Comparison of ENCODE assay signal across 36 cellular contexts in the genomic region with DNA sequence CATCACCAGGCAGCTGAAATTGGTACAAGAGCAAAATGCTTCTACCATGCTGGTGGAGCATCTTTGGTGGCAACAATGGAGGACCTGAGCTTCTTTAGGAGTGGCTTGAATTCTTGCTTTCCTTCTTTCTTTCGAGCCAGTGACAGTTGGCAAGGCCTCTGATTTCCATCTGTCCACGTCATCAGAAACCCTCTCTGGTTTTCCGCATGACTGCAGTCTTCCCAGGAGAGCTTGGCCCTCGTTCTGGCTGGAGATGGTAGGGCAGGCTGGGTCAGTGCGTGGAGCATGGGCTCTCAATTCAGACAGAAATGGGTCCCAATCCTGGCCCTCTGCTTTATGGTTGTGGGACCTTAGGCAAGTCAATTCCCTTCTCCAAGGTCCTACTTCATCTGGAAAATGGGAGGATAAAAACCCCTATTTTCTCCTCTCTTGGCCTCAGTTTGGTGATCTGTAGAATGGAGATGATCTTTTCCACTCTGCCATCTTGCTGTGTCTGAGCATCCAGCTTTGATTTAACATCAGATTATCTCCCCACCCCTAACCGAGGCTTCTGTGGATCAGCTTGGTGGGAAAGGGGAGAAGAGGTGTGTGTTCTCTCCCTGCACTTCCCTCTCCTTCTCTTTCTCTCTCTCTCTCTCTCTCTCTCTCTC. TPM values are rescaled to one million over a fixed set of nuclear protein-coding genes. Genes with fewer than 3 reads are reported as not detected.
DNase-seq lines count a peak whose midpoint lies in the region; ATAC-seq and TF ChIP-seq lines count a peak whose summit lies in the region.
"Had no signal": no experiment of that assay in that cellular context is flagged by ENCODE, and none has a peak within 500 bp of the region (broad histone marks: within the 10 kb centered on the region; RNA-seq: fewer than 3 reads in every experiment).

No MANE protein-coding gene starts in this region.

- H3K4me3 ChIP-seq in BLaER1 (no peak overlapping the region), PC-9 (no peak overlapping the region), psoas muscle (no peak overlapping the region)
- H3K4me3 ChIP-seq: cardiac muscle cell, gastroesophageal sphincter, left ventricle myocardium inferior, SK-N-MC, thoracic aorta, vagina had no signal

- intact Hi-C loops in PC-9 (cut with micrococcal nuclease; ENCODE audit: unreplicated experiment) (no loop called here), psoas muscle (cut with DNase I) (no loop called here)

- BruUV-seq in PC-9 (replicated peaks; lab: Mats Ljungman, UMichigan), result no TSS peak

- H3K9me2 ChIP-seq in PC-9 (ENCODE audit: insufficient read depth), result no peaks in the 10 kb centered on the region

- H3K4me1 ChIP-seq in BLaER1 (peaks cover 46% of the 10 kb centered on the region), PC-9 (replicated peaks; ENCODE audit: insufficient read depth) (peaks cover 66% of the 10 kb centered on the region), psoas muscle (no peaks in the 10 kb centered on the region)
- H3K4me1 ChIP-seq: gastroesophageal sphincter, left ventricle myocardium inferior, vagina had no signal

- H3K4me1 Mint-ChIP-seq in activated T-cell treated with anti-CD3 and anti-CD28 coated beads, Interleukin-2, amount 50 U/mL, for 4 hours (ENCODE audit: low read depth), result no peaks in the 10 kb centered on the region
- H3K4me1 Mint-ChIP-seq: immature natural killer cell, naive B cell had no signal

- no peaks in the 10 kb centered on the region for H3K27me3 ChIP-seq in BLaER1
- no peaks in the 10 kb centered on the region for H3K27me3 ChIP-seq in PC-9 (ENCODE audit: insufficient read depth, low read depth)
- peaks cover 0 to 53% (median 9%) of the 10 kb centered on the region in 3 donors for H3K27me3 ChIP-seq in psoas muscle (ENCODE audit: insufficient read depth in 3 of 3, low read length in 2 of 3)
- H3K27me3 ChIP-seq: cardiac muscle cell, vagina had no signal

- no peak overlapping the region for H3K9ac ChIP-seq in BLaER1
- H3K9ac ChIP-seq: KMS-11 had no signal

- no peak overlapping the region for H3K4me3 Mint-ChIP-seq in activated T-cell treated with anti-CD3 and anti-CD28 coated beads, Interleukin-2, amount 50 U/mL, for 4 hours
- H3K4me3 Mint-ChIP-seq: activated CD8-positive, alpha-beta T cell treated with anti-CD3 and anti-CD28 coated beads for 36 hours; activated naive CD8-positive, alpha-beta T cell; CD4-positive, alpha-beta T cell; dendritic cell treated with granulocyte-macrophage colony-stimulating factor and Interleukin-4, amounts not matched to agents 40 ng/mL and 50 ng/mL, for 4 days; immature natural killer cell; mesothelial cell of epicardium had no signal

- H3K27me3 Mint-ChIP-seq in activated T-cell treated with anti-CD3 and anti-CD28 coated beads, Interleukin-2, amount 50 U/mL, for 4 hours (ENCODE audit: low read depth), result peaks cover 11% of the 10 kb centered on the region

- CTCF ChIA-PET in PC-9 (lab: Charles Lee) (no interaction called here), RWPE1 (lab: Yijun Ruan, JAX) (interaction anchor here (0.5 to 0.7 kb wide), 2 partner anchors 16 to 67 kb away, joined by 3 to 4 read pairs; no protein-coding TSS in a partner anchor)

- POLR2A ChIA-PET in PC-9 (lab: Charles Lee; ENCODE audit: unreplicated experiment), result no interaction called here
- POLR2A ChIA-PET in RWPE1 (lab: Yijun Ruan, JAX; ENCODE audit: low non-redundant PET), result no interaction called here

- H3K9me3 ChIP-seq in BLaER1 (no peaks in the 10 kb centered on the region), PC-9 (ENCODE audit: insufficient read depth, low read depth) (no peaks in the 10 kb centered on the region), psoas muscle (no peaks in the 10 kb centered on the region)
- H3K9me3 ChIP-seq: gastroesophageal sphincter, left ventricle myocardium inferior, thoracic aorta, vagina had no signal

- peaks cover 16% of the 10 kb centered on the region; the same call in 1 of the 2 replicates for H3F3A ChIP-seq in PC-9 (ENCODE audit: insufficient read depth, low read depth)

- H3K4me2 ChIP-seq in BLaER1, result peak overlapping the region; percentile 71
- H3K4me2 ChIP-seq in PC-9, result peak overlapping the region; percentile 50; the same call in 1 of the 2 replicates
- H3K4me2 ChIP-seq: KMS-11 had no signal

- no peaks in the 10 kb centered on the region for H3K79me2 ChIP-seq in PC-9 (ENCODE audit: low read depth)

- DNase-seq in DMS 273 treated with DMSO at 0.1 percent for 48 hours (lab: John Stamatoyannopoulos, UW) (peak; percentile 30), PC-9 (no peak), glomerular visceral epithelial cell (ENCODE audit: extremely low spot score) (peak; percentile 66), RWPE1 (ENCODE audit: low spot score) (no peak), psoas muscle (no peak), OCI-M2 (lab: John Stamatoyannopoulos, UW; ENCODE audit: unreplicated experiment) (no peak)
- no peak for DNase-seq in activated T-cell treated with anti-CD3 and anti-CD28 coated beads, Interleukin-2, amount 50 U/mL, for 4 hours
- DNase-seq: activated CD4-positive, alpha-beta T cell treated with anti-CD3 and anti-CD28 coated beads for 1 hour; activated CD8-positive, alpha-beta T cell treated with anti-CD3 and anti-CD28 coated beads for 36 hours; activated effector memory CD4-positive, alpha-beta T cell treated with Interleukin-2 at 50 U/mL for 16 hours; activated T-cell treated with anti-CD3 and anti-CD28 coated beads for 4 hours; CD4-positive, alpha-beta T cell; DMS153; GDM1; hippocampal formation; immature natural killer cell; left ventricle myocardium inferior; naive B cell; NCI-H1436; NCI-H526 treated with DMSO at 0.1 percent for 48 hours; nucleus accumbens; stimulated activated naive CD4-positive, alpha-beta T cell treated with Interleukin-2 at 50 U/mL for 16 hours; T-helper 2 cell had no signal

- ATAC-seq in psoas muscle, result no peak
- no peak for ATAC-seq in activated T-cell treated with anti-CD3 and anti-CD28 coated beads, Interleukin-2, amount 50 U/mL, for 4 hours
- ATAC-seq: activated CD8-positive, alpha-beta T cell treated with anti-CD3 and anti-CD28 coated beads for 36 hours; gastroesophageal sphincter had no signal

- TF ChIP-seq CTCF in PC-9 (conservative IDR thresholded peaks at IDR 0.05), result no peak
- TF ChIP-seq CTCF in RWPE1 (conservative IDR thresholded peaks at IDR 0.05; ENCODE audit: low read depth), result no peak
- no peak for TF ChIP-seq CTCF in psoas muscle (IDR thresholded peaks at IDR 0.05)

- H3K9me3 Mint-ChIP-seq in activated T-cell treated with anti-CD3 and anti-CD28 coated beads, Interleukin-2, amount 50 U/mL, for 4 hours, result no peaks in the 10 kb centered on the region
- H3K9me3 Mint-ChIP-seq: activated CD8-positive, alpha-beta T cell treated with anti-CD3 and anti-CD28 coated beads for 36 hours; CD4-positive, alpha-beta T cell; dendritic cell treated with granulocyte-macrophage colony-stimulating factor and Interleukin-4, amounts not matched to agents 40 ng/mL and 50 ng/mL, for 4 days; immature natural killer cell; mesothelial cell of epicardium; naive B cell had no signal

- H4K20me1 ChIP-seq in BLaER1, result no peaks in the 10 kb centered on the region
- no peaks in the 10 kb centered on the region for H4K20me1 ChIP-seq in PC-9 (ENCODE audit: insufficient read depth)

- H3K27ac ChIP-seq in BLaER1 (no peak overlapping the region), PC-9 (peak overlapping the region; percentile 97), RWPE1 (no peak overlapping the region), psoas muscle (no peak overlapping the region)
- H3K27ac ChIP-seq: cardiac muscle cell, gastroesophageal sphincter, KMS-11, left ventricle myocardium inferior, SK-N-MC, thoracic aorta, vagina had no signal

- no peak overlapping the region for H2AFZ ChIP-seq in PC-9

- no peaks in the 10 kb centered on the region for H3K36me3 Mint-ChIP-seq in activated T-cell treated with anti-CD3 and anti-CD28 coated beads, Interleukin-2, amount 50 U/mL, for 4 hours (ENCODE audit: insufficient read depth)
- H3K36me3 Mint-ChIP-seq: activated naive CD8-positive, alpha-beta T cell; immature natural killer cell; mesothelial cell of epicardium; naive B cell had no signal

- WGBS in psoas muscle, 3 donors, result 29 to 41% (median 38%) methylated on average over 5 to 6 of the region's 6 CpGs

- H3K36me3 ChIP-seq in BLaER1 (no peaks in the 10 kb centered on the region), PC-9 (ENCODE audit: low read depth) (no peaks in the 10 kb centered on the region), psoas muscle (ENCODE audit: insufficient read depth in 1 of 2, low read depth in 1 of 2) (no peaks in the 10 kb centered on the region)
- H3K36me3 ChIP-seq: cardiac muscle cell, gastroesophageal sphincter, left ventricle myocardium inferior, thoracic aorta, vagina had no signal

RNA-seq across cellular contexts. Expression of gene BPIFB1, which starts 3.6 kb away (rescaled TPM):
- total RNA-seq in PC-9 (2021), result not detected in 2 replicates
- total RNA-seq in psoas muscle, result not detected
- polyA plus RNA-seq in psoas muscle, result under 1 TPM in 1 of 3 donors, not detected in 2; 0.04 TPM
- not detected for total RNA-seq in activated T-cell treated with anti-CD3 and anti-CD28 coated beads, Interleukin-2, amount 50 U/mL, for 4 hours
- total RNA-seq: activated CD8-positive, alpha-beta T cell treated with anti-CD3 and anti-CD28 coated beads for 36 hours; aorta; cardiac muscle cell; CD4-positive, alpha-beta T cell; left ventricle myocardium inferior; mesothelial cell of epicardium; pulmonary artery endothelial cell; skeletal muscle tissue; thoracic aorta; vagina had no signal
- polyA plus RNA-seq: cardiac muscle cell, immature natural killer cell had no signal

RNA-seq across cellular contexts. Expression of gene BPIFA1, which starts 43.6 kb away (rescaled TPM):
- total RNA-seq in PC-9 (2021) (not detected in 2 replicates), psoas muscle (not detected)
- polyA plus RNA-seq in psoas muscle, result not detected
- not detected for total RNA-seq in activated T-cell treated with anti-CD3 and anti-CD28 coated beads, Interleukin-2, amount 50 U/mL, for 4 hours
- total RNA-seq: activated CD8-positive, alpha-beta T cell treated with anti-CD3 and anti-CD28 coated beads for 36 hours; aorta; cardiac muscle cell; CD4-positive, alpha-beta T cell; gastroesophageal sphincter; left ventricle myocardium inferior; mesothelial cell of epicardium; pulmonary artery endothelial cell; skeletal muscle tissue; thoracic aorta; vagina had no signal
- polyA plus RNA-seq: aorta, cardiac muscle cell, immature natural killer cell had no signal

Comparison
In these comparisons a context has a peak if more than half of its experiments do, and no peak if none do; other contexts are left out.
1. DNase-seq: peak in DMS 273 treated with DMSO at 0.1 percent for 48 hours (single experiment) and glomerular visceral epithelial cell (single experiment); none in PC-9 (0 of 2), RWPE1 (single experiment), psoas muscle (0 of 2), activated T-cell treated with anti-CD3 and anti-CD28 coated beads, Interleukin-2, amount 50 U/mL, for 4 hours (single experiment) and OCI-M2 (single experiment).